ENCODE assay signal across 2 cellular contexts in genomic region chr3:134709563-134710312, GRCh38.
TF ChIP-seq lines count a peak whose summit lies in the region.

No MANE protein-coding gene starts in this region.

TF ChIP-seq in GM23338, 12 proteins besides CTCF, POLR2A, EP300 and RAD21:
- TF ChIP-seq, protein P1, sequence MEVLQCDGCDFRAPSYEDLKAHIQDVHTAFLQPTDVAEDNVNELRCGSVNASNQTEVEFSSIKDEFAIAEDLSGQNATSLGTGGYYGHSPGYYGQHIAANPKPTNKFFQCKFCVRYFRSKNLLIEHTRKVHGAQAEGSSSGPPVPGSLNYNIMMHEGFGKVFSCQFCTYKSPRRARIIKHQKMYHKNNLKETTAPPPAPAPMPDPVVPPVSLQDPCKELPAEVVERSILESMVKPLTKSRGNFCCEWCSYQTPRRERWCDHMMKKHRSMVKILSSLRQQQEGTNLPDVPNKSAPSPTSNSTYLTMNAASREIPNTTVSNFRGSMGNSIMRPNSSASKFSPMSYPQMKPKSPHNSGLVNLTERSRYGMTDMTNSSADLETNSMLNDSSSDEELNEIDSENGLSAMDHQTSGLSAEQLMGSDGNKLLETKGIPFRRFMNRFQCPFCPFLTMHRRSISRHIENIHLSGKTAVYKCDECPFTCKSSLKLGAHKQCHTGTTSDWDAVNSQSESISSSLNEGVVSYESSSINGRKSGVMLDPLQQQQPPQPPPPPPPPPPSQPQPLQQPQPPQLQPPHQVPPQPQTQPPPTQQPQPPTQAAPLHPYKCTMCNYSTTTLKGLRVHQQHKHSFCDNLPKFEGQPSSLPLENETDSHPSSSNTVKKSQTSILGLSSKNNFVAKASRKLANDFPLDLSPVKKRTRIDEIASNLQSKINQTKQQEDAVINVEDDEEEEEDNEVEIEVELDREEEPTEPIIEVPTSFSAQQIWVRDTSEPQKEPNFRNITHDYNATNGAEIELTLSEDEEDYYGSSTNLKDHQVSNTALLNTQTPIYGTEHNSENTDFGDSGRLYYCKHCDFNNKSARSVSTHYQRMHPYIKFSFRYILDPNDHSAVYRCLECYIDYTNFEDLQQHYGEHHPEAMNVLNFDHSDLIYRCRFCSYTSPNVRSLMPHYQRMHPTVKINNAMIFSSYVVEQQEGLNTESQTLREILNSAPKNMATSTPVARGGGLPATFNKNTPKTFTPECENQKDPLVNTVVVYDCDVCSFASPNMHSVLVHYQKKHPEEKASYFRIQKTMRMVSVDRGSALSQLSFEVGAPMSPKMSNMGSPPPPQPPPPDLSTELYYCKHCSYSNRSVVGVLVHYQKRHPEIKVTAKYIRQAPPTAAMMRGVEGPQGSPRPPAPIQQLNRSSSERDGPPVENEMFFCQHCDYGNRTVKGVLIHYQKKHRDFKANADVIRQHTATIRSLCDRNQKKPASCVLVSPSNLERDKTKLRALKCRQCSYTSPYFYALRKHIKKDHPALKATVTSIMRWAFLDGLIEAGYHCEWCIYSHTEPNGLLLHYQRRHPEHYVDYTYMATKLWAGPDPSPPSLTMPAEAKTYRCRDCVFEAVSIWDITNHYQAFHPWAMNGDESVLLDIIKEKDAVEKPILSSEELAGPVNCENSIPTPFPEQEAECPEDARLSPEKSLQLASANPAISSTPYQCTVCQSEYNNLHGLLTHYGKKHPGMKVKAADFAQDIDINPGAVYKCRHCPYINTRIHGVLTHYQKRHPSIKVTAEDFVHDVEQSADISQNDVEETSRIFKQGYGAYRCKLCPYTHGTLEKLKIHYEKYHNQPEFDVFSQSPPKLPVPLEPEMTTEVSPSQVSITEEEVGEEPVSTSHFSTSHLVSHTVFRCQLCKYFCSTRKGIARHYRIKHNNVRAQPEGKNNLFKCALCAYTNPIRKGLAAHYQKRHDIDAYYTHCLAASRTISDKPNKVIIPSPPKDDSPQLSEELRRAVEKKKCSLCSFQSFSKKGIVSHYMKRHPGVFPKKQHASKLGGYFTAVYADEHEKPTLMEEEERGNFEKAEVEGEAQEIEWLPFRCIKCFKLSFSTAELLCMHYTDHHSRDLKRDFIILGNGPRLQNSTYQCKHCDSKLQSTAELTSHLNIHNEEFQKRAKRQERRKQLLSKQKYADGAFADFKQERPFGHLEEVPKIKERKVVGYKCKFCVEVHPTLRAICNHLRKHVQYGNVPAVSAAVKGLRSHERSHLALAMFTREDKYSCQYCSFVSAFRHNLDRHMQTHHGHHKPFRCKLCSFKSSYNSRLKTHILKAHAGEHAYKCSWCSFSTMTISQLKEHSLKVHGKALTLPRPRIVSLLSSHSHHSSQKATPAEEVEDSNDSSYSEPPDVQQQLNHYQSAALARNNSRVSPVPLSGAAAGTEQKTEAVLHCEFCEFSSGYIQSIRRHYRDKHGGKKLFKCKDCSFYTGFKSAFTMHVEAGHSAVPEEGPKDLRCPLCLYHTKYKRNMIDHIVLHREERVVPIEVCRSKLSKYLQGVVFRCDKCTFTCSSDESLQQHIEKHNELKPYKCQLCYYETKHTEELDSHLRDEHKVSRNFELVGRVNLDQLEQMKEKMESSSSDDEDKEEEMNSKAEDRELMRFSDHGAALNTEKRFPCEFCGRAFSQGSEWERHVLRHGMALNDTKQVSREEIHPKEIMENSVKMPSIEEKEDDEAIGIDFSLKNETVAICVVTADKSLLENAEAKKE (CRISPR knock-in tag; IDR thresholded peaks at IDR 0.05), result no peak
- no peak for TF ChIP-seq STAT1 (IDR thresholded peaks at IDR 0.05; ENCODE audit: unreplicated experiment)
- no peak for TF ChIP-seq JUNB (IDR thresholded peaks at IDR 0.05; ENCODE audit: unreplicated experiment)
- no peak for TF ChIP-seq ZNF331 (CRISPR knock-in tag; IDR thresholded peaks at IDR 0.05; ENCODE audit: low read depth)
- TF ChIP-seq, protein P2, sequence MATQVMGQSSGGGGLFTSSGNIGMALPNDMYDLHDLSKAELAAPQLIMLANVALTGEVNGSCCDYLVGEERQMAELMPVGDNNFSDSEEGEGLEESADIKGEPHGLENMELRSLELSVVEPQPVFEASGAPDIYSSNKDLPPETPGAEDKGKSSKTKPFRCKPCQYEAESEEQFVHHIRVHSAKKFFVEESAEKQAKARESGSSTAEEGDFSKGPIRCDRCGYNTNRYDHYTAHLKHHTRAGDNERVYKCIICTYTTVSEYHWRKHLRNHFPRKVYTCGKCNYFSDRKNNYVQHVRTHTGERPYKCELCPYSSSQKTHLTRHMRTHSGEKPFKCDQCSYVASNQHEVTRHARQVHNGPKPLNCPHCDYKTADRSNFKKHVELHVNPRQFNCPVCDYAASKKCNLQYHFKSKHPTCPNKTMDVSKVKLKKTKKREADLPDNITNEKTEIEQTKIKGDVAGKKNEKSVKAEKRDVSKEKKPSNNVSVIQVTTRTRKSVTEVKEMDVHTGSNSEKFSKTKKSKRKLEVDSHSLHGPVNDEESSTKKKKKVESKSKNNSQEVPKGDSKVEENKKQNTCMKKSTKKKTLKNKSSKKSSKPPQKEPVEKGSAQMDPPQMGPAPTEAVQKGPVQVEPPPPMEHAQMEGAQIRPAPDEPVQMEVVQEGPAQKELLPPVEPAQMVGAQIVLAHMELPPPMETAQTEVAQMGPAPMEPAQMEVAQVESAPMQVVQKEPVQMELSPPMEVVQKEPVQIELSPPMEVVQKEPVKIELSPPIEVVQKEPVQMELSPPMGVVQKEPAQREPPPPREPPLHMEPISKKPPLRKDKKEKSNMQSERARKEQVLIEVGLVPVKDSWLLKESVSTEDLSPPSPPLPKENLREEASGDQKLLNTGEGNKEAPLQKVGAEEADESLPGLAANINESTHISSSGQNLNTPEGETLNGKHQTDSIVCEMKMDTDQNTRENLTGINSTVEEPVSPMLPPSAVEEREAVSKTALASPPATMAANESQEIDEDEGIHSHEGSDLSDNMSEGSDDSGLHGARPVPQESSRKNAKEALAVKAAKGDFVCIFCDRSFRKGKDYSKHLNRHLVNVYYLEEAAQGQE (IDR thresholded peaks at IDR 0.05; ENCODE audit: unreplicated experiment), result no peak
- TF ChIP-seq CREB1 (CRISPR knock-in tag; IDR thresholded peaks at IDR 0.05; ENCODE audit: low read depth), result no peak
- TF ChIP-seq EZH2 (IDR thresholded peaks at IDR 0.05; ENCODE audit: low read depth, unreplicated experiment), result no peak
- TF ChIP-seq NANOG (IDR thresholded peaks at IDR 0.05; ENCODE audit: borderline replicate concordance), result no peak
- TF ChIP-seq POLR2AphosphoS5 (IDR thresholded peaks at IDR 0.05; ENCODE audit: low read depth), result no peak
- TF ChIP-seq ETS1 (IDR thresholded peaks at IDR 0.05), result no peak

TF ChIP-seq in WTC11, 78 proteins besides CTCF, POLR2A, EP300 and RAD21:
- TF ChIP-seq, protein P3, sequence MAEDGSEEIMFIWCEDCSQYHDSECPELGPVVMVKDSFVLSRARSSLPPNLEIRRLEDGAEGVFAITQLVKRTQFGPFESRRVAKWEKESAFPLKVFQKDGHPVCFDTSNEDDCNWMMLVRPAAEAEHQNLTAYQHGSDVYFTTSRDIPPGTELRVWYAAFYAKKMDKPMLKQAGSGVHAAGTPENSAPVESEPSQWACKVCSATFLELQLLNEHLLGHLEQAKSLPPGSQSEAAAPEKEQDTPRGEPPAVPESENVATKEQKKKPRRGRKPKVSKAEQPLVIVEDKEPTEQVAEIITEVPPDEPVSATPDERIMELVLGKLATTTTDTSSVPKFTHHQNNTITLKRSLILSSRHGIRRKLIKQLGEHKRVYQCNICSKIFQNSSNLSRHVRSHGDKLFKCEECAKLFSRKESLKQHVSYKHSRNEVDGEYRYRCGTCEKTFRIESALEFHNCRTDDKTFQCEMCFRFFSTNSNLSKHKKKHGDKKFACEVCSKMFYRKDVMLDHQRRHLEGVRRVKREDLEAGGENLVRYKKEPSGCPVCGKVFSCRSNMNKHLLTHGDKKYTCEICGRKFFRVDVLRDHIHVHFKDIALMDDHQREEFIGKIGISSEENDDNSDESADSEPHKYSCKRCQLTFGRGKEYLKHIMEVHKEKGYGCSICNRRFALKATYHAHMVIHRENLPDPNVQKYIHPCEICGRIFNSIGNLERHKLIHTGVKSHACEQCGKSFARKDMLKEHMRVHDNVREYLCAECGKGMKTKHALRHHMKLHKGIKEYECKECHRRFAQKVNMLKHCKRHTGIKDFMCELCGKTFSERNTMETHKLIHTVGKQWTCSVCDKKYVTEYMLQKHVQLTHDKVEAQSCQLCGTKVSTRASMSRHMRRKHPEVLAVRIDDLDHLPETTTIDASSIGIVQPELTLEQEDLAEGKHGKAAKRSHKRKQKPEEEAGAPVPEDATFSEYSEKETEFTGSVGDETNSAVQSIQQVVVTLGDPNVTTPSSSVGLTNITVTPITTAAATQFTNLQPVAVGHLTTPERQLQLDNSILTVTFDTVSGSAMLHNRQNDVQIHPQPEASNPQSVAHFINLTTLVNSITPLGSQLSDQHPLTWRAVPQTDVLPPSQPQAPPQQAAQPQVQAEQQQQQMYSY (CRISPR knock-in tag; IDR thresholded peaks at IDR 0.05), result peak; percentile 85
- TF ChIP-seq NR3C1 (CRISPR knock-in tag; conservative IDR thresholded peaks at IDR 0.05; ENCODE audit: low read depth), result no peak
